Comparison of ENCODE assay signal across 15 cellular contexts in genomic region chr15:81157195-81157938, GRCh38. TPM values are rescaled to one million over a fixed set of nuclear protein-coding genes. Genes with fewer than 3 reads are reported as not detected.
A peak's percentile ranks its signal among the peaks of the same experiment; 100 is the strongest.
DNase-seq lines count a peak whose midpoint lies in the region; ATAC-seq and TF ChIP-seq lines count a peak whose summit lies in the region.
"Had no signal": no experiment of that assay in that cellular context is flagged by ENCODE, and none has a peak within 500 bp of the region (broad histone marks: within the 10 kb centered on the region; RNA-seq: fewer than 3 reads in every experiment).

No MANE protein-coding gene starts in this region.

- H3K4me3 ChIP-seq in AG04450 (ENCODE audit: low read depth, low read length) (no peak overlapping the region), coronary artery (no peak overlapping the region)

- H3K36me3 Mint-ChIP-seq in activated CD4-positive, alpha-beta memory T cell treated with anti-CD3 and anti-CD28 coated beads for 36 hours = no peaks in the 10 kb centered on the region
- H3K36me3 Mint-ChIP-seq: activated naive CD8-positive, alpha-beta T cell; CD14-positive monocyte had no signal

- peaks cover 17% of the 10 kb centered on the region for H3K4me1 Mint-ChIP-seq in activated CD4-positive, alpha-beta memory T cell treated with anti-CD3 and anti-CD28 coated beads for 36 hours (ENCODE audit: low read depth)

- no peak overlapping the region for H3K4me3 Mint-ChIP-seq in activated CD4-positive, alpha-beta memory T cell treated with anti-CD3 and anti-CD28 coated beads for 36 hours
- H3K4me3 Mint-ChIP-seq: activated naive CD8-positive, alpha-beta T cell; CD14-positive monocyte had no signal

- intact Hi-C loops in activated CD4-positive, alpha-beta memory T cell treated with anti-CD3 and anti-CD28 coated beads for 36 hours (cut with micrococcal nuclease) = no loop called here

- TF ChIP-seq CTCF in AG04450 (IDR thresholded peaks at IDR 0.05; ENCODE audit: low read depth, low read length) (no peak), coronary artery (IDR thresholded peaks at IDR 0.05) (no peak)

- H3K27ac ChIP-seq in AG04450 (ENCODE audit: low read depth, low read length) = peak overlapping the region; percentile 52
- H3K27ac ChIP-seq in coronary artery = peak overlapping the region in 1 of 2 donors; percentile 36

- CTCF ChIA-PET in AG04450 (lab: Charles Lee) = interaction anchor here (1.0 to 15.1 kb wide), 6 partner anchors 9 to 109 kb away, joined by 3 to 477 read pairs (median 15); no protein-coding TSS in a partner anchor
- CTCF ChIA-PET in activated CD4-positive, alpha-beta memory T cell treated with anti-CD3 and anti-CD28 coated beads for 36 hours (lab: Charles Lee) = interaction anchor here (0.9 to 11.4 kb wide), 3 partner anchors 62 to 188 kb away, joined by 3 to 259 read pairs (median 3); no protein-coding TSS in a partner anchor

- H3K9me3 ChIP-seq in AG04450 (ENCODE audit: control insufficient read depth, insufficient read depth, low read length) = no peaks in the 10 kb centered on the region

- no peaks in the 10 kb centered on the region for H3K27me3 ChIP-seq in AG04450 (ENCODE audit: control insufficient read depth, insufficient read depth, low read length)

- POLR2A ChIA-PET in AG04450 (lab: Yijun Ruan, JAX) = no interaction called here
- POLR2A ChIA-PET in activated CD4-positive, alpha-beta memory T cell treated with anti-CD3 and anti-CD28 coated beads for 36 hours (lab: Charles Lee) = no interaction called here

- H3K27me3 Mint-ChIP-seq in activated CD4-positive, alpha-beta memory T cell treated with anti-CD3 and anti-CD28 coated beads for 36 hours = peaks cover 1% of the 10 kb centered on the region
- H3K27me3 Mint-ChIP-seq: activated naive CD8-positive, alpha-beta T cell had no signal

- H3K27ac Mint-ChIP-seq in activated CD4-positive, alpha-beta memory T cell treated with anti-CD3 and anti-CD28 coated beads for 36 hours = no peak overlapping the region
- H3K27ac Mint-ChIP-seq: activated naive CD8-positive, alpha-beta T cell; CD14-positive monocyte had no signal

- H3K9me3 Mint-ChIP-seq in activated CD4-positive, alpha-beta memory T cell treated with anti-CD3 and anti-CD28 coated beads for 36 hours = no peaks in the 10 kb centered on the region

- DNase-seq in AG04450 (ENCODE audit: low read depth, low spot score) (peak; percentile 16), amniotic epithelial cell (ENCODE audit: low read depth) (peak; percentile 91), left lobe of liver (ENCODE audit: low spot score) (no peak), coronary artery (ENCODE audit: low spot score) (no peak), NCI-H2196 treated with DMSO at 0.1 percent for 48 hours (lab: John Stamatoyannopoulos, UW; ENCODE audit: unreplicated experiment) (no peak)
- no peak for DNase-seq in activated CD4-positive, alpha-beta memory T cell treated with anti-CD3 and anti-CD28 coated beads for 36 hours
- DNase-seq in activated naive CD4-positive, alpha-beta T cell treated with anti-CD3 and anti-CD28 coated beads, Interleukin-2, amount 50 U/mL, for 16 hours = no peak
- DNase-seq: activated CD4-positive, alpha-beta T cell treated with anti-CD3 and anti-CD28 coated beads for 1 hour; cortex of kidney; glutamatergic neuron; NCI-H510A treated with DMSO at 0.1 percent for 48 hours had no signal

- ATAC-seq in esophagus mucosa (peak; percentile 93), left lobe of liver (peak; percentile 13)

RNA-seq across cellular contexts. Expression of gene CFAP161, which starts 23.3 kb away (rescaled TPM):
- polyA plus RNA-seq in AG04450 (2011; rRNA removed) = not detected in 2 replicates
- polyA minus RNA-seq in AG04450 (2011; rRNA and poly(A)+ RNA removed) = not detected in 2 replicates
- total RNA-seq in esophagus mucosa (0.36 TPM), left lobe of liver (0.25 TPM)
- total RNA-seq in activated CD4-positive, alpha-beta memory T cell treated with anti-CD3 and anti-CD28 coated beads for 36 hours = not detected
- polyA plus RNA-seq: CD14-positive monocyte, liver had no signal

RNA-seq across cellular contexts. Expression of gene IL16, which starts 39.3 kb away (rescaled TPM):
- polyA plus RNA-seq in AG04450 (2011; rRNA removed) = 3.8 and 4.6 TPM in 2 replicates
- polyA minus RNA-seq in AG04450 (2011; rRNA and poly(A)+ RNA removed) = 7.2 and 9.5 TPM in 2 replicates
- 2.7 TPM for total RNA-seq in esophagus mucosa
- 2.1 TPM for total RNA-seq in left lobe of liver
- total RNA-seq in activated CD4-positive, alpha-beta memory T cell treated with anti-CD3 and anti-CD28 coated beads for 36 hours = 10 to 100 TPM; 58.8 to 63.1 TPM

Comparison
In these comparisons a context has a peak if more than half of its experiments do, and no peak if none do; other contexts are left out.
1. DNase-seq: peak in AG04450 (single experiment) and amniotic epithelial cell (single experiment); none in left lobe of liver (single experiment), coronary artery (single experiment), activated CD4-positive, alpha-beta memory T cell treated with anti-CD3 and anti-CD28 coated beads for 36 hours (single experiment), NCI-H2196 treated with DMSO at 0.1 percent for 48 hours (single experiment) and activated naive CD4-positive, alpha-beta T cell treated with anti-CD3 and anti-CD28 coated beads, Interleukin-2, amount 50 U/mL, for 16 hours (single experiment).
2. RNA of gene IL16, which starts 39.3 kb away (total RNA-seq): 58.8 to 63.1 TPM in activated CD4-positive, alpha-beta memory T cell treated with anti-CD3 and anti-CD28 coated beads for 36 hours; 2.7 TPM in esophagus mucosa (single experiment) and 2.1 TPM in left lobe of liver (single experiment); every median in the first group is over 10 times any median in the second.